ENCODE assay signal across 8 cellular contexts in genomic region chr15:88465633-88466219, GRCh38. TPM values are rescaled to one million over a fixed set of nuclear protein-coding genes. Genes with fewer than 3 reads are reported as not detected.
DNase-seq lines count a peak whose midpoint lies in the region; ATAC-seq and TF ChIP-seq lines count a peak whose summit lies in the region.

No MANE protein-coding gene starts in this region.

- CTCF ChIA-PET in CD4-positive, alpha-beta T cell (lab: Charles Lee): interaction anchor here (0.7 kb wide), 1 partner anchor 11 kb away, joined by 3 read pairs; no protein-coding TSS in a partner anchor

- TF ChIP-seq CTCF in CD4-positive, alpha-beta T cell (IDR thresholded peaks at IDR 0.05): no peak

- H3K9me3 ChIP-seq in CD4-positive, alpha-beta T cell (ENCODE audit: control insufficient read depth, low read length): no peaks in the 10 kb centered on the region

- ATAC-seq in CD4-positive, alpha-beta T cell (ENCODE audit: poor library complexity): no peak
- peak; percentile 38 for ATAC-seq in activated naive CD8-positive, alpha-beta T cell treated with anti-CD3 and anti-CD28 coated beads, Interleukin-2, amount 50 U/mL, for 24 hours
- ATAC-seq in memory B cell (ENCODE audit: low read depth) (no peak), GM21528 (IDR thresholded peaks at IDR 0.05; ENCODE audit: low FRiP score, unreplicated experiment) (no peak), GM18867 (IDR thresholded peaks at IDR 0.05; ENCODE audit: unreplicated experiment) (no peak), GM21737 (IDR thresholded peaks at IDR 0.05; ENCODE audit: unreplicated experiment) (no peak)

- no peak overlapping the region for H3K27ac ChIP-seq in CD4-positive, alpha-beta T cell (ENCODE audit: low read depth, low read length)

- no peaks in the 10 kb centered on the region for H3K9me3 Mint-ChIP-seq in CD4-positive, alpha-beta T cell
- H3K9me3 Mint-ChIP-seq in IgD-negative memory B cell: no peaks in the 10 kb centered on the region
- H3K9me3 Mint-ChIP-seq in activated naive CD8-positive, alpha-beta T cell treated with anti-CD3 and anti-CD28 coated beads, Interleukin-2, amount 50 U/mL, for 24 hours: no peaks in the 10 kb centered on the region
- no peaks in the 10 kb centered on the region for H3K9me3 Mint-ChIP-seq in memory B cell

- peak overlapping the region; percentile 98 for H3K4me3 Mint-ChIP-seq in CD4-positive, alpha-beta T cell
- H3K4me3 Mint-ChIP-seq in IgD-negative memory B cell: peak overlapping the region in 3 of 4 donors; percentile 27 to 63 (median 34)
- no peak overlapping the region for H3K4me3 Mint-ChIP-seq in activated naive CD8-positive, alpha-beta T cell treated with anti-CD3 and anti-CD28 coated beads, Interleukin-2, amount 50 U/mL, for 24 hours
- peak overlapping the region; percentile 6 for H3K4me3 Mint-ChIP-seq in memory B cell

- H3K27ac Mint-ChIP-seq in CD4-positive, alpha-beta T cell: no peak overlapping the region
- H3K27ac Mint-ChIP-seq in IgD-negative memory B cell (no peak overlapping the region), memory B cell (no peak overlapping the region)
- H3K27ac Mint-ChIP-seq in activated naive CD8-positive, alpha-beta T cell treated with anti-CD3 and anti-CD28 coated beads, Interleukin-2, amount 50 U/mL, for 24 hours: peak overlapping the region; percentile 100

- POLR2A ChIA-PET in CD4-positive, alpha-beta T cell (lab: Charles Lee): no interaction called here

- H3K27me3 Mint-ChIP-seq in CD4-positive, alpha-beta T cell: no peaks in the 10 kb centered on the region
- no peaks in the 10 kb centered on the region for H3K27me3 Mint-ChIP-seq in IgD-negative memory B cell
- H3K27me3 Mint-ChIP-seq in activated naive CD8-positive, alpha-beta T cell treated with anti-CD3 and anti-CD28 coated beads, Interleukin-2, amount 50 U/mL, for 24 hours: no peaks in the 10 kb centered on the region
- H3K27me3 Mint-ChIP-seq in memory B cell: no peaks in the 10 kb centered on the region

- H3K4me1 Mint-ChIP-seq in CD4-positive, alpha-beta T cell (ENCODE audit: low read depth): peaks cover 37% of the 10 kb centered on the region
- H3K4me1 Mint-ChIP-seq in IgD-negative memory B cell (peaks cover 21 to 26% (median 23%) of the 10 kb centered on the region in 3 donors), memory B cell (peaks cover 13% of the 10 kb centered on the region)
- peaks cover 27% of the 10 kb centered on the region for H3K4me1 Mint-ChIP-seq in activated naive CD8-positive, alpha-beta T cell treated with anti-CD3 and anti-CD28 coated beads, Interleukin-2, amount 50 U/mL, for 24 hours

- H3K36me3 Mint-ChIP-seq in CD4-positive, alpha-beta T cell (ENCODE audit: low read depth): peaks cover 63% of the 10 kb centered on the region
- H3K36me3 Mint-ChIP-seq in IgD-negative memory B cell: peaks cover 2% of the 10 kb centered on the region
- H3K36me3 Mint-ChIP-seq in activated naive CD8-positive, alpha-beta T cell treated with anti-CD3 and anti-CD28 coated beads, Interleukin-2, amount 50 U/mL, for 24 hours (ENCODE audit: low read depth): peaks cover 26% of the 10 kb centered on the region
- H3K36me3 Mint-ChIP-seq in memory B cell: peaks cover 20% of the 10 kb centered on the region

- intact Hi-C loops in CD4-positive, alpha-beta T cell (cut with DNase I, micrococcal nuclease): loop anchor here (5.0 kb wide), 5 partner anchors 197 to 1112 kb away; partner anchors contain the start of genes ABHD2 (in 1 of the 2), FANCI (in 1 of the 2), HAPLN3 (in 1 of the 2) and TICRR (in 1 of the 2)

- no peaks in the 10 kb centered on the region for H3K27me3 ChIP-seq in CD4-positive, alpha-beta T cell (ENCODE audit: control insufficient read depth, insufficient read depth, low read length)

- DNase-seq in CD4-positive, alpha-beta T cell: no peak
- DNase-seq in activated naive CD8-positive, alpha-beta T cell treated with anti-CD3 and anti-CD28 coated beads, Interleukin-2, amount 50 U/mL, for 24 hours: peak; percentile 10
- no peak for DNase-seq in memory B cell (ENCODE audit: low spot score in 2 of 2)
- no peak for DNase-seq in H4 (ENCODE audit: low spot score)

RNA-seq across cellular contexts. Expression of gene MRPL46, which starts 1.5 kb away (rescaled TPM):
- 10 to 100 TPM in 1 of 2 experiments, 1 to 10 TPM in 1; 8.6 to 10.2 TPM for total RNA-seq in CD4-positive, alpha-beta T cell
- polyA plus RNA-seq in IgD-negative memory B cell: 56.2 TPM
- 32.9 and 46.9 TPM in 2 replicates for total RNA-seq in H4 (2014; rRNA removed; shearing (Covaris generic))

RNA-seq across cellular contexts. Expression of gene MRPS11, which starts 1.8 kb away (rescaled TPM):
- total RNA-seq in CD4-positive, alpha-beta T cell: 1 to 10 TPM; 8.0 to 8.4 TPM
- polyA plus RNA-seq in IgD-negative memory B cell: 60.1 TPM
- total RNA-seq in H4 (2014; rRNA removed; shearing (Covaris generic)): 62.4 and 70.7 TPM in 2 replicates
